Comparison of ENCODE assay signal across 8 cellular contexts in genomic region chr1:44785501-44786137, GRCh38. TPM values are rescaled to one million over a fixed set of nuclear protein-coding genes. Genes with fewer than 3 reads are reported as not detected.
DNase-seq lines count a peak whose midpoint lies in the region; ATAC-seq, FAIRE-seq and TF ChIP-seq lines count a peak whose summit lies in the region.

No MANE protein-coding gene starts in this region.

- FAIRE-seq in endothelial cell of umbilical vein (lab: Jason Lieb, UNC) = no peak

- H3K4me3 Mint-ChIP-seq in CD4-positive, alpha-beta T cell = peak overlapping the region; percentile 86
- H3K4me3 Mint-ChIP-seq in osteocyte (ENCODE audit: unreplicated experiment) = peak overlapping the region; percentile 47

- no peaks in the 10 kb centered on the region for H3K27me3 Mint-ChIP-seq in CD4-positive, alpha-beta T cell
- H3K27me3 Mint-ChIP-seq in osteocyte (ENCODE audit: unreplicated experiment) = no peaks in the 10 kb centered on the region

- BruUV-seq in endothelial cell of umbilical vein (replicated peaks; lab: Mats Ljungman, UMichigan) = no TSS peak

- no peaks in the 10 kb centered on the region for H3K9me2 ChIP-seq in MM.1S (replicated peaks; ENCODE audit: insufficient read depth, low read length)

- CTCF ChIA-PET in CD4-positive, alpha-beta T cell (lab: Charles Lee) = interaction anchor here (0.6 to 3.6 kb wide), 9 partner anchors 10 to 225 kb away, joined by 3 to 20 read pairs (median 5); partner anchors contain the start of genes EIF2B3, HECTD3, PLK3 and RNU5D-1
- CTCF ChIA-PET in endothelial cell of umbilical vein (lab: Charles Lee) = interaction anchor here (1.2 to 1.9 kb wide), 4 partner anchors 10 to 225 kb away, joined by 4 to 5 read pairs (median 4); partner anchors contain the start of genes HECTD3, RNU5D-1 and RPS8

- dilution Hi-C loops in endothelial cell of umbilical vein (cut with MboI; ENCODE audit: extremely low pct_ligation_motif_present, low sequenced_read_pairs) = no loop called here

- no peaks in the 10 kb centered on the region for H3K9me3 ChIP-seq in CD4-positive, alpha-beta T cell (ENCODE audit: control insufficient read depth, low read length)
- no peaks in the 10 kb centered on the region for H3K9me3 ChIP-seq in MM.1S (replicated peaks; ENCODE audit: insufficient read depth, low read length)
- no peaks in the 10 kb centered on the region for H3K9me3 ChIP-seq in endothelial cell of umbilical vein (replicated peaks; ENCODE audit: control insufficient read depth, insufficient read depth, low read length)

- H3K9me1 ChIP-seq in endothelial cell of umbilical vein (replicated peaks; ENCODE audit: control insufficient read depth, extremely low read depth, insufficient read depth, low read length) = no peaks in the 10 kb centered on the region

- H4K20me1 ChIP-seq in MM.1S (ENCODE audit: insufficient read depth, low read length) (no peaks in the 10 kb centered on the region), endothelial cell of umbilical vein (replicated peaks; ENCODE audit: control insufficient read depth, extremely low read depth, insufficient read depth, low read length) (no peaks in the 10 kb centered on the region)

- no peak for TF ChIP-seq CTCF in CD4-positive, alpha-beta T cell (IDR thresholded peaks at IDR 0.05)
- TF ChIP-seq CTCF in MM.1S (IDR thresholded peaks at IDR 0.05; ENCODE audit: low read length) (no peak), endothelial cell of umbilical vein (IDR thresholded peaks at IDR 0.05; ENCODE audit: extremely low read depth in 1 of 2, insufficient read depth in 1 of 2, low read depth in 1 of 2, low read length in 2 of 2) (no peak), osteocyte (IDR thresholded peaks at IDR 0.05) (no peak)

- POLR2A ChIA-PET in CD4-positive, alpha-beta T cell (lab: Charles Lee) = interaction anchor here (0.9 to 5.6 kb wide), 12 partner anchors 10 to 226 kb away, joined by 3 to 61 read pairs (median 8); partner anchors contain the start of genes BTBD19, DYNLT4, HECTD3 and PLK3
- POLR2A ChIA-PET in endothelial cell of umbilical vein (lab: Charles Lee) = no interaction called here

- peaks cover 8% of the 10 kb centered on the region; the same call in 1 of the 2 replicates for H3K4me1 ChIP-seq in MM.1S (ENCODE audit: low read length)
- peaks cover 10% of the 10 kb centered on the region for H3K4me1 ChIP-seq in endothelial cell of umbilical vein (ENCODE audit: control insufficient read depth, extremely low read depth, insufficient read depth, low read length)

- peaks cover 19% of the 10 kb centered on the region for H3F3A ChIP-seq in MM.1S (ENCODE audit: insufficient read depth, low read length)

- H3K4me1 Mint-ChIP-seq in CD4-positive, alpha-beta T cell (ENCODE audit: low read depth) = peaks cover 31% of the 10 kb centered on the region
- H3K4me1 Mint-ChIP-seq in osteocyte (ENCODE audit: unreplicated experiment) = peaks cover 27% of the 10 kb centered on the region

- H3K4me3 ChIP-seq in MM.1S (ENCODE audit: low read length) (peak overlapping the region; percentile 47), endothelial cell of umbilical vein (replicated peaks in 1 of 3; ENCODE audit: insufficient read depth in 1 of 3, low read depth in 1 of 3, low read length in 3 of 3) (peak overlapping the region in 1 of 3 experiments; percentile 12)

- intact Hi-C loops in CD4-positive, alpha-beta T cell (cut with DNase I, micrococcal nuclease) = loop anchor here (2.0 to 5.0 kb wide), 5 partner anchors 15 to 517 kb away; partner anchors contain the start of gene PLK3 (in 1 of the 2)
- intact Hi-C loops in endothelial cell of umbilical vein (cut with micrococcal nuclease) = loop anchor here (1.0 kb wide), 2 partner anchors 34 to 227 kb away; partner anchors contain the start of gene UROD

- H3K4me2 ChIP-seq in MM.1S (ENCODE audit: low read depth, low read length) (peak overlapping the region; percentile 71), endothelial cell of umbilical vein (ENCODE audit: insufficient read depth, low read length) (peak overlapping the region; percentile 43)

- no peaks in the 10 kb centered on the region for H3K27me3 ChIP-seq in CD4-positive, alpha-beta T cell (ENCODE audit: control insufficient read depth, insufficient read depth, low read length)
- H3K27me3 ChIP-seq in MM.1S (replicated peaks; ENCODE audit: insufficient read depth, low read length) (no peaks in the 10 kb centered on the region), endothelial cell of umbilical vein (ENCODE audit: control insufficient read depth in 2 of 2, insufficient read depth in 2 of 2, low read length in 2 of 2) (no peaks in the 10 kb centered on the region)

- DNase-seq in CD4-positive, alpha-beta T cell = no peak
- no peak for DNase-seq in MM.1S
- no peak for DNase-seq in endothelial cell of umbilical vein (ENCODE audit: low read depth, low spot score)
- no peak for DNase-seq in osteocyte (ENCODE audit: extremely low spot score, unreplicated experiment)
- no peak for DNase-seq in DMS53 (lab: John Stamatoyannopoulos, UW)
- DNase-seq in SKM-1 treated with dmso at 0.1 percent for 144 hours (lab: John Stamatoyannopoulos, UW; ENCODE audit: unreplicated experiment) = no peak
- no peak for DNase-seq in left lobe of liver (ENCODE audit: low spot score)

- no peak for ATAC-seq in CD4-positive, alpha-beta T cell (ENCODE audit: poor library complexity)
- no peak for ATAC-seq in HG03025 (IDR thresholded peaks at IDR 0.05; ENCODE audit: low FRiP score, unreplicated experiment)
- no peak for ATAC-seq in left lobe of liver

- H2AFZ ChIP-seq in MM.1S (ENCODE audit: low read length) = peak overlapping the region; percentile 64
- H2AFZ ChIP-seq in endothelial cell of umbilical vein (ENCODE audit: low read depth, low read length) = peak overlapping the region; percentile 70

- H3K36me3 Mint-ChIP-seq in CD4-positive, alpha-beta T cell (ENCODE audit: low read depth) = peaks cover 11% of the 10 kb centered on the region
- H3K36me3 Mint-ChIP-seq in osteocyte (ENCODE audit: unreplicated experiment) = peaks cover 13% of the 10 kb centered on the region

- peak overlapping the region; percentile 53 for H3K27ac Mint-ChIP-seq in CD4-positive, alpha-beta T cell
- H3K27ac Mint-ChIP-seq in osteocyte (ENCODE audit: unreplicated experiment) = no peak overlapping the region

- H3K79me2 ChIP-seq in MM.1S (ENCODE audit: low read length) (no peaks in the 10 kb centered on the region), endothelial cell of umbilical vein (ENCODE audit: control insufficient read depth, insufficient read depth, low read length) (no peaks in the 10 kb centered on the region)

- H3K36me3 ChIP-seq in MM.1S (replicated peaks; ENCODE audit: insufficient read depth, low read length) (no peaks in the 10 kb centered on the region), endothelial cell of umbilical vein (ENCODE audit: control insufficient read depth in 2 of 2, extremely low read depth in 1 of 2, insufficient read depth in 2 of 2, low read length in 2 of 2) (no peaks in the 10 kb centered on the region)

- H3K9ac ChIP-seq in MM.1S (ENCODE audit: low read length) (no peak overlapping the region), endothelial cell of umbilical vein (replicated peaks; ENCODE audit: extremely low read depth, insufficient read depth, low read length) (no peak overlapping the region)

- TF ChIP-seq POLR2A in endothelial cell of umbilical vein (IDR thresholded peaks at IDR 0.05; ENCODE audit: low read depth, low read length) = no peak

- no peak overlapping the region for H3K27ac ChIP-seq in CD4-positive, alpha-beta T cell (ENCODE audit: low read depth, low read length)
- H3K27ac ChIP-seq in MM.1S (ENCODE audit: low read length) = no peak overlapping the region
- no peak overlapping the region for H3K27ac ChIP-seq in endothelial cell of umbilical vein (ENCODE audit: insufficient read depth, low read depth, low read length)

- H3K9me3 Mint-ChIP-seq in CD4-positive, alpha-beta T cell = no peaks in the 10 kb centered on the region
- no peaks in the 10 kb centered on the region for H3K9me3 Mint-ChIP-seq in osteocyte (ENCODE audit: unreplicated experiment)

RNA-seq across cellular contexts. Expression of gene BEST4, which starts 2.4 kb away (rescaled TPM):
- total RNA-seq in CD4-positive, alpha-beta T cell = 1 to 10 TPM; 1.0 TPM
- 0.21 TPM in 1 of 2 replicates, not detected in the other for total RNA-seq in endothelial cell of umbilical vein
- 0.21 and 0.29 TPM in 2 replicates for polyA plus RNA-seq in endothelial cell of umbilical vein
- polyA plus RNA-seq in endothelial cell of umbilical vein (2011; cell fraction: cytosol; rRNA removed) = 0.04 and 0.18 TPM in 2 replicates
- 1.5 and 2.3 TPM in 2 replicates for polyA plus RNA-seq in endothelial cell of umbilical vein (2011; cell fraction: nucleus; rRNA removed)
- polyA plus RNA-seq in endothelial cell of umbilical vein (2012) = 0.13 and 0.19 TPM in 2 replicates
- 0.23 TPM in 1 of 2 replicates, not detected in the other for polyA minus RNA-seq in endothelial cell of umbilical vein
- not detected for polyA minus RNA-seq in endothelial cell of umbilical vein (2011; cell fraction: cytosol; rRNA and poly(A)+ RNA removed)
- 0.38 TPM in 1 of 2 replicates, not detected in the other for polyA minus RNA-seq in endothelial cell of umbilical vein (2011; cell fraction: nucleus; rRNA and poly(A)+ RNA removed)
- 0.18 and 0.48 TPM in 2 replicates for total RNA-seq in osteocyte
- 0.10 TPM for total RNA-seq in left lobe of liver

RNA-seq across cellular contexts. Expression of gene RPS8, which starts 10.3 kb away (rescaled TPM):
- total RNA-seq in CD4-positive, alpha-beta T cell = 1,000 to 10,000 TPM; 3,394 to 3,436 TPM
- total RNA-seq in endothelial cell of umbilical vein (1,842 and 1,896 TPM in 2 replicates), osteocyte (1,690 and 1,756 TPM in 2 replicates), left lobe of liver (471 TPM)
- 1,808 and 2,306 TPM in 2 replicates for polyA plus RNA-seq in endothelial cell of umbilical vein
- 3,283 and 3,531 TPM in 2 replicates for polyA plus RNA-seq in endothelial cell of umbilical vein (2011; cell fraction: cytosol; rRNA removed)
- 932 and 975 TPM in 2 replicates for polyA plus RNA-seq in endothelial cell of umbilical vein (2011; cell fraction: nucleus; rRNA removed)
- polyA plus RNA-seq in endothelial cell of umbilical vein (2012) = 2,261 and 2,441 TPM in 2 replicates
- 588 and 642 TPM in 2 replicates for polyA minus RNA-seq in endothelial cell of umbilical vein
- 729 TPM for polyA minus RNA-seq in endothelial cell of umbilical vein (2011; cell fraction: cytosol; rRNA and poly(A)+ RNA removed)
- polyA minus RNA-seq in endothelial cell of umbilical vein (2011; cell fraction: nucleus; rRNA and poly(A)+ RNA removed) = 116 and 129 TPM in 2 replicates

RNA-seq across cellular contexts. Expression of gene PLK3, which starts 14.6 kb away (rescaled TPM):
- total RNA-seq in CD4-positive, alpha-beta T cell = 100 to 1,000 TPM; 794 TPM
- total RNA-seq in endothelial cell of umbilical vein (55.0 and 60.0 TPM in 2 replicates), osteocyte (43.8 and 57.1 TPM in 2 replicates), left lobe of liver (2.3 TPM)
- 66.7 and 90.1 TPM in 2 replicates for polyA plus RNA-seq in endothelial cell of umbilical vein
- 40.1 and 43.5 TPM in 2 replicates for polyA plus RNA-seq in endothelial cell of umbilical vein (2011; cell fraction: cytosol; rRNA removed)
- 170 and 214 TPM in 2 replicates for polyA plus RNA-seq in endothelial cell of umbilical vein (2011; cell fraction: nucleus; rRNA removed)
- 22.4 and 28.9 TPM in 2 replicates for polyA plus RNA-seq in endothelial cell of umbilical vein (2012)
- 42.3 and 50.8 TPM in 2 replicates for polyA minus RNA-seq in endothelial cell of umbilical vein
- 5.4 TPM for polyA minus RNA-seq in endothelial cell of umbilical vein (2011; cell fraction: cytosol; rRNA and poly(A)+ RNA removed)
- 57.2 and 80.3 TPM in 2 replicates for polyA minus RNA-seq in endothelial cell of umbilical vein (2011; cell fraction: nucleus; rRNA and poly(A)+ RNA removed)

RNA-seq across cellular contexts. Expression of gene DYNLT4, which starts 21.5 kb away (rescaled TPM):
- total RNA-seq in CD4-positive, alpha-beta T cell = 1 to 10 TPM; 1.8 to 2.1 TPM
- total RNA-seq in endothelial cell of umbilical vein (0.62 and 1.1 TPM in 2 replicates), osteocyte (0.48 TPM in 1 of 2 replicates, not detected in the other), left lobe of liver (0.55 TPM)
- 0.46 and 1.1 TPM in 2 replicates for polyA plus RNA-seq in endothelial cell of umbilical vein
- 0.19 and 0.28 TPM in 2 replicates for polyA plus RNA-seq in endothelial cell of umbilical vein (2011; cell fraction: cytosol; rRNA removed)
- polyA plus RNA-seq in endothelial cell of umbilical vein (2011; cell fraction: nucleus; rRNA removed) = 0.64 and 0.65 TPM in 2 replicates
- 0.30 and 0.33 TPM in 2 replicates for polyA plus RNA-seq in endothelial cell of umbilical vein (2012)
- 0.28 and 0.83 TPM in 2 replicates for polyA minus RNA-seq in endothelial cell of umbilical vein
- not detected for polyA minus RNA-seq in endothelial cell of umbilical vein (2011; cell fraction: cytosol; rRNA and poly(A)+ RNA removed)
- polyA minus RNA-seq in endothelial cell of umbilical vein (2011; cell fraction: nucleus; rRNA and poly(A)+ RNA removed) = 6.7 TPM in 1 of 2 replicates, not detected in the other

RNA-seq across cellular contexts. Expression of gene BTBD19, which starts 22.7 kb away (rescaled TPM):
- total RNA-seq in CD4-positive, alpha-beta T cell = 10 to 100 TPM; 35.9 to 36.5 TPM
- total RNA-seq in endothelial cell of umbilical vein (69.9 and 72.5 TPM in 2 replicates), osteocyte (39.1 and 51.2 TPM in 2 replicates), left lobe of liver (7.8 TPM)
- 97.9 and 115 TPM in 2 replicates for polyA plus RNA-seq in endothelial cell of umbilical vein
- polyA plus RNA-seq in endothelial cell of umbilical vein (2011; cell fraction: cytosol; rRNA removed) = 24.1 and 36.0 TPM in 2 replicates
- polyA plus RNA-seq in endothelial cell of umbilical vein (2011; cell fraction: nucleus; rRNA removed) = 280 and 331 TPM in 2 replicates
- polyA plus RNA-seq in endothelial cell of umbilical vein (2012) = 20.8 and 28.6 TPM in 2 replicates
- polyA minus RNA-seq in endothelial cell of umbilical vein = 50.7 and 56.2 TPM in 2 replicates
- not detected for polyA minus RNA-seq in endothelial cell of umbilical vein (2011; cell fraction: cytosol; rRNA and poly(A)+ RNA removed)
- 88.6 and 106 TPM in 2 replicates for polyA minus RNA-seq in endothelial cell of umbilical vein (2011; cell fraction: nucleus; rRNA and poly(A)+ RNA removed)

Comparison
In these comparisons a context has a peak if more than half of its experiments do, and no peak if none do; other contexts are left out.
1. RNA of gene PLK3, which starts 14.6 kb away (total RNA-seq): 794 TPM in CD4-positive, alpha-beta T cell, 43.8 to 57.1 TPM in osteocyte and 55.0 to 60.0 TPM in endothelial cell of umbilical vein; 2.3 TPM in left lobe of liver (single experiment); every median in the first group is over 10 times any median in the second.